In the genomic region with DNA sequence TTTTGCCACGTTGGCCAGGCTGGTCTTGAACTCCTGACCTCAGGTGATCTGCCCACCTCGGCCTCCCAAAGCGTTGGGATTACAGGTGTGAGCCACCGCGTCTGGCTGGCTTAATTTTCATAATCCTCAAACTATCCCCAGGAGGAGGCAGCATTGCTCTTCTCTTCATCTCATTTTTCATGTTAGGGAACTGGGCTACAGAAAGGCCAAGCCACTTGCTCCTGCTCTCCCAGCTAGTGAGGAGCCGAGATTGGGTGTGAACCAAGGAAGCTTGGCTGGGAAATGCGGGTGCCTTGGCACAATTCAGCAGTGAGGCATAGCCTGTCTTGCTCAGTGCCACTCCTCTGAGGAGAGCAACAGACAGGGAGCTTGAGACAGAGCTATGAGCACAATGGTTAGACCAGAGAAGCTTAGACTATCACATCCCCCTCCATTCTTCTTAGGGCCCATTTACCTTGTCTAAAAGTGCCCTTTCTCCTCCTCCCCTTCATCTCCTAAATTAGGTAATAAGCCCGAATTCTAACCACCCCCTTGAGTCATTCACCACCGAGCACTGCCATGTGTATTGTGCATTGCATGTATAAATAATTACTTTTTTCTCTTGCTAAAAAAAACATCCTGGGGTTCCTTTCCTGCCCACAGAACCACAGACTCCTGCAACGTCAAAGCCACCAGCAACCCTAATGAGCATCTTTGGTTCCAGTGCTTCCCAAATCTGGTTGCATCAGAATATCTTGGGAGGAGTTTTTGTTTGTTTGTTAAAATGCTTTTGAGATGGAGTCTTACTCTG, we compare ENCODE assay signal across 10 cellular contexts. TPM values are rescaled to one million over a fixed set of nuclear protein-coding genes. Genes with fewer than 3 reads are reported as not detected.
A peak's percentile ranks its signal among the peaks of the same experiment; 100 is the strongest.
DNase-seq lines count a peak whose midpoint lies in the region; ATAC-seq lines count a peak whose summit lies in the region.
"Had no signal": no experiment of that assay in that cellular context is flagged by ENCODE, and none has a peak within 500 bp of the region (broad histone marks: within the 10 kb centered on the region; RNA-seq: fewer than 3 reads in every experiment).

No MANE protein-coding gene starts in this region.

- no peaks in the 10 kb centered on the region for H3K36me3 Mint-ChIP-seq in activated T-cell treated with anti-CD3 and anti-CD28 coated beads, Interleukin-2, amount 50 U/mL, for 72 hours (ENCODE audit: insufficient read depth in 2 of 2)
- H3K36me3 Mint-ChIP-seq in stimulated activated effector memory CD8-positive, alpha-beta T cell treated with anti-CD3 and anti-CD28 coated beads, Interleukin-12 subunit alpha, Interleukin-12 subunit beta, amount 100 ng/mL, for 72 hours: no peaks in the 10 kb centered on the region

- DNase-seq in activated T-cell treated with anti-CD3 and anti-CD28 coated beads, Interleukin-2, amount 50 U/mL, for 72 hours: no peak
- no peak for DNase-seq in activated T-cell treated with anti-CD3 and anti-CD28 coated beads, Interleukin-2, amount 50 U/mL, for 48 hours
- DNase-seq in NCI-H1694 treated with DMSO at 0.1 percent for 48 hours (lab: John Stamatoyannopoulos, UW): peak; percentile 70
- peak; percentile 69 for DNase-seq in astrocyte of the hippocampus (ENCODE audit: low read depth, low spot score)
- no peak for DNase-seq in stimulated activated effector memory CD8-positive, alpha-beta T cell treated with anti-CD3 and anti-CD28 coated beads, Interleukin-12 subunit alpha, Interleukin-12 subunit beta, amount 100 ng/mL, for 72 hours (ENCODE audit: low spot score in 2 of 2)
- DNase-seq in NCI-H774 (lab: John Stamatoyannopoulos, UW): no peak
- no peak for DNase-seq in NCI-H2081 (lab: John Stamatoyannopoulos, UW)

- H3K4me3 Mint-ChIP-seq in activated T-cell treated with anti-CD3 and anti-CD28 coated beads, Interleukin-2, amount 50 U/mL, for 72 hours: no peak overlapping the region
- H3K4me3 Mint-ChIP-seq in stimulated activated effector memory CD8-positive, alpha-beta T cell treated with anti-CD3 and anti-CD28 coated beads, Interleukin-12 subunit alpha, Interleukin-12 subunit beta, amount 100 ng/mL, for 72 hours: no peak overlapping the region

- no peak overlapping the region for H3K27ac Mint-ChIP-seq in activated T-cell treated with anti-CD3 and anti-CD28 coated beads, Interleukin-2, amount 50 U/mL, for 72 hours
- peak overlapping the region; percentile 44 for H3K27ac Mint-ChIP-seq in stimulated activated effector memory CD8-positive, alpha-beta T cell treated with anti-CD3 and anti-CD28 coated beads, Interleukin-12 subunit alpha, Interleukin-12 subunit beta, amount 100 ng/mL, for 72 hours

- peak; percentile 35 to 67 for ATAC-seq in activated T-cell treated with anti-CD3 and anti-CD28 coated beads, Interleukin-2, amount 50 U/mL, for 72 hours (replicated peaks in 1 of 2)
- peak; percentile 56 for ATAC-seq in stimulated activated effector memory CD8-positive, alpha-beta T cell treated with anti-CD3 and anti-CD28 coated beads, Interleukin-12 subunit alpha, Interleukin-12 subunit beta, amount 100 ng/mL, for 72 hours
- no peak for ATAC-seq in HG03045 (IDR thresholded peaks at IDR 0.05; ENCODE audit: unreplicated experiment)

- H3K4me1 Mint-ChIP-seq in activated T-cell treated with anti-CD3 and anti-CD28 coated beads, Interleukin-2, amount 50 U/mL, for 72 hours (ENCODE audit: low read depth): peaks cover 18% of the 10 kb centered on the region
- peaks cover 14% of the 10 kb centered on the region for H3K4me1 Mint-ChIP-seq in stimulated activated effector memory CD8-positive, alpha-beta T cell treated with anti-CD3 and anti-CD28 coated beads, Interleukin-12 subunit alpha, Interleukin-12 subunit beta, amount 100 ng/mL, for 72 hours

- H3K27me3 Mint-ChIP-seq in activated T-cell treated with anti-CD3 and anti-CD28 coated beads, Interleukin-2, amount 50 U/mL, for 72 hours (ENCODE audit: low read depth): peaks cover 5% of the 10 kb centered on the region

- no peaks in the 10 kb centered on the region for H3K9me3 Mint-ChIP-seq in activated T-cell treated with anti-CD3 and anti-CD28 coated beads, Interleukin-2, amount 50 U/mL, for 72 hours
- no peaks in the 10 kb centered on the region for H3K9me3 Mint-ChIP-seq in stimulated activated effector memory CD8-positive, alpha-beta T cell treated with anti-CD3 and anti-CD28 coated beads, Interleukin-12 subunit alpha, Interleukin-12 subunit beta, amount 100 ng/mL, for 72 hours

RNA-seq across cellular contexts. Expression of gene KIF19, which starts 20.0 kb away (rescaled TPM):
- under 1 TPM in 1 of 2 donors, not detected in 1; 0.25 TPM for total RNA-seq in activated T-cell treated with anti-CD3 and anti-CD28 coated beads, Interleukin-2, amount 50 U/mL, for 72 hours

RNA-seq across cellular contexts. Expression of gene DNAI2, which starts 32.0 kb away (rescaled TPM):
- total RNA-seq in activated T-cell treated with anti-CD3 and anti-CD28 coated beads, Interleukin-2, amount 50 U/mL, for 72 hours: 1 to 10 TPM; 1.4 TPM

RNA-seq across cellular contexts. Expression of gene BTBD17, which starts 55.6 kb away (rescaled TPM):
- not detected for total RNA-seq in activated T-cell treated with anti-CD3 and anti-CD28 coated beads, Interleukin-2, amount 50 U/mL, for 72 hours
- total RNA-seq: kidney; T-helper 2 cell treated with Interferon-gamma antibody and Interleukin-4, amounts not matched to agents 100 ng/mL and 5 ng/mL, for 36 hours had no signal

Comparison
In these comparisons a context has a peak if more than half of its experiments do, and no peak if none do; other contexts are left out.
1. DNase-seq: peak in NCI-H1694 treated with DMSO at 0.1 percent for 48 hours (single experiment) and astrocyte of the hippocampus (single experiment); none in activated T-cell treated with anti-CD3 and anti-CD28 coated beads, Interleukin-2, amount 50 U/mL, for 72 hours (0 of 2), activated T-cell treated with anti-CD3 and anti-CD28 coated beads, Interleukin-2, amount 50 U/mL, for 48 hours (0 of 2), stimulated activated effector memory CD8-positive, alpha-beta T cell treated with anti-CD3 and anti-CD28 coated beads, Interleukin-12 subunit alpha, Interleukin-12 subunit beta, amount 100 ng/mL, for 72 hours (0 of 2), NCI-H774 (single experiment) and NCI-H2081 (0 of 2).